Comparison of ENCODE assay signal across 8 cellular contexts in genomic region chr5:17132444-17133083, GRCh38.
DNase-seq lines count a peak whose midpoint lies in the region; ATAC-seq, FAIRE-seq and TF ChIP-seq lines count a peak whose summit lies in the region.

No MANE protein-coding gene starts in this region.

- TF ChIP-seq CTCF in Peyer's patch (IDR thresholded peaks at IDR 0.05) (peak in 5 of 6 experiments; percentile 44 to 76 (median 71)), fibroblast of mammary gland (conservative IDR thresholded peaks at IDR 0.05; ENCODE audit: control insufficient read depth, insufficient read depth, low read depth, low read length) (peak; percentile 65)

- ATAC-seq in GM18502 (IDR thresholded peaks at IDR 0.05; ENCODE audit: poor library complexity, unreplicated experiment) (peak; percentile 68), HG03565 (IDR thresholded peaks at IDR 0.05; ENCODE audit: unreplicated experiment) (peak; percentile 56)

- no peak for FAIRE-seq in small intestine (lab: Jason Lieb, UNC)

- no peaks in the 10 kb centered on the region for H3K9me3 ChIP-seq in Peyer's patch
- no peaks in the 10 kb centered on the region for H3K9me3 ChIP-seq in small intestine (ENCODE audit: control insufficient read depth, low read depth)

- WGBS in small intestine, 3 donors, result 13 to 39% (median 35%) methylated on average over 4 of the region's 4 CpGs

- no peak overlapping the region for H3K27ac ChIP-seq in Peyer's patch
- no peak overlapping the region for H3K27ac ChIP-seq in small intestine (ENCODE audit: low read depth in 1 of 2, low read length in 1 of 2)

- H3K36me3 ChIP-seq in Peyer's patch, result no peaks in the 10 kb centered on the region
- H3K36me3 ChIP-seq in small intestine (ENCODE audit: control insufficient read depth in 2 of 2, insufficient read depth in 2 of 2, low read length in 2 of 2), result no peaks in the 10 kb centered on the region

- H3K4me1 ChIP-seq in Peyer's patch (no peaks in the 10 kb centered on the region), small intestine (ENCODE audit: control insufficient read depth in 2 of 2, insufficient read depth in 1 of 2, low read depth in 1 of 2, low read length in 1 of 2) (no peaks in the 10 kb centered on the region)

- DNase-seq in AG08395 (ENCODE audit: low spot score), result peak; percentile 58
- DNase-seq in Peyer's patch, result no peak
- DNase-seq in fibroblast of mammary gland (ENCODE audit: low read depth), result peak; percentile 60
- peak; percentile 54 for DNase-seq in small intestine
- no peak for DNase-seq in HuH-7.5 (ENCODE audit: low spot score)
- no peak for DNase-seq in NCI-H187 treated with DMSO at 0.1 percent for 48 hours (lab: John Stamatoyannopoulos, UW)

- H3K27me3 ChIP-seq in Peyer's patch (no peaks in the 10 kb centered on the region), small intestine (ENCODE audit: control insufficient read depth in 2 of 2, insufficient read depth in 2 of 2, low read length in 2 of 2) (no peaks in the 10 kb centered on the region)

- no peak for TF ChIP-seq POLR2A in Peyer's patch (IDR thresholded peaks at IDR 0.05)

- H3K4me3 ChIP-seq in Peyer's patch (no peak overlapping the region), fibroblast of mammary gland (ENCODE audit: control insufficient read depth, low read depth, low read length) (no peak overlapping the region), small intestine (ENCODE audit: low read depth in 1 of 2, low read length in 2 of 2) (no peak overlapping the region)

Comparison
In these comparisons a context has a peak if more than half of its experiments do, and no peak if none do; other contexts are left out.
1. DNase-seq: peak in AG08395 (single experiment), fibroblast of mammary gland (single experiment) and small intestine (single experiment); none in Peyer's patch (0 of 3), HuH-7.5 (single experiment) and NCI-H187 treated with DMSO at 0.1 percent for 48 hours (single experiment).